9 cellular contexts compared by ENCODE assay signal in genomic region chr10:84214612-84215235, GRCh38. TPM values are rescaled to one million over a fixed set of nuclear protein-coding genes. Genes with fewer than 3 reads are reported as not detected.
DNase-seq lines count a peak whose midpoint lies in the region; ATAC-seq and TF ChIP-seq lines count a peak whose summit lies in the region.
"Had no signal": no experiment of that assay in that cellular context is flagged by ENCODE, and none has a peak within 500 bp of the region (broad histone marks: within the 10 kb centered on the region; RNA-seq: fewer than 3 reads in every experiment).

No MANE protein-coding gene starts in this region.

- WGBS in upper lobe of left lung, 2 donors, result 47 to 64% methylated on average over 12 of the region's 12 CpGs

- H3K9me3 ChIP-seq in cardiac muscle cell (ENCODE audit: low read depth) (no peaks in the 10 kb centered on the region), upper lobe of left lung (no peaks in the 10 kb centered on the region)

- no peaks in the 10 kb centered on the region for H3K36me3 Mint-ChIP-seq in activated B cell treated with CpG ODN at 0.5 μM for 24 hours (ENCODE audit: low read depth)

- intact Hi-C loops in activated B cell treated with CpG ODN at 0.5 μM for 24 hours (cut with micrococcal nuclease), result loop anchor here (2.0 kb wide), 1 partner anchor 66 kb away; no protein-coding TSS in a partner anchor

- POLR2A ChIA-PET in activated B cell treated with CpG ODN at 0.5 μM for 24 hours (lab: Charles Lee), result no interaction called here

- H3K27ac ChIP-seq in cardiac muscle cell, result no peak overlapping the region
- no peak overlapping the region for H3K27ac ChIP-seq in upper lobe of left lung

- H3K27me3 ChIP-seq in cardiac muscle cell (no peaks in the 10 kb centered on the region), upper lobe of left lung (no peaks in the 10 kb centered on the region)

- H3K27ac Mint-ChIP-seq in activated B cell treated with CpG ODN at 0.5 μM for 24 hours, result no peak overlapping the region
- H3K27ac Mint-ChIP-seq in stimulated activated naive CD8-positive, alpha-beta T cell treated with anti-CD3 and anti-CD28 coated beads, Interleukin-15, amount 100 ng/mL, for 72 hours, result no peak overlapping the region

- H3K4me3 ChIP-seq in GM12864 (ENCODE audit: low read depth, low read length) (no peak overlapping the region), cardiac muscle cell (no peak overlapping the region), upper lobe of left lung (no peak overlapping the region)

- CTCF ChIA-PET in activated B cell treated with CpG ODN at 0.5 μM for 24 hours (lab: Charles Lee), result interaction anchor here (1.3 to 2.1 kb wide), 2 partner anchors 26 to 66 kb away, joined by 3 to 20 read pairs; no protein-coding TSS in a partner anchor

- TF ChIP-seq POLR2A in upper lobe of left lung (IDR thresholded peaks at IDR 0.05), result no peak

- H3K4me3 Mint-ChIP-seq in activated B cell treated with CpG ODN at 0.5 μM for 24 hours, result no peak overlapping the region
- H3K4me3 Mint-ChIP-seq in stimulated activated naive CD8-positive, alpha-beta T cell treated with anti-CD3 and anti-CD28 coated beads, Interleukin-15, amount 100 ng/mL, for 72 hours, result no peak overlapping the region

- TF ChIP-seq CTCF in GM12864 (IDR thresholded peaks at IDR 0.05; ENCODE audit: low read depth, low read length, missing control alignments) (peak; percentile 77), activated B cell treated with CpG ODN at 0.5 μM for 24 hours (IDR thresholded peaks at IDR 0.05) (no peak), cardiac muscle cell (IDR thresholded peaks at IDR 0.05; ENCODE audit: low read depth, low read length) (peak; percentile 41), upper lobe of left lung (IDR thresholded peaks at IDR 0.05) (peak in 2 of 6 experiments; percentile 18 to 34)

- peaks cover 5% of the 10 kb centered on the region for H3K9me3 Mint-ChIP-seq in activated B cell treated with CpG ODN at 0.5 μM for 24 hours
- peaks cover 6 to 8% of the 10 kb centered on the region in 2 donors for H3K9me3 Mint-ChIP-seq in stimulated activated naive CD8-positive, alpha-beta T cell treated with anti-CD3 and anti-CD28 coated beads, Interleukin-15, amount 100 ng/mL, for 72 hours

- H3K36me3 ChIP-seq in cardiac muscle cell, result no peaks in the 10 kb centered on the region
- H3K36me3 ChIP-seq in upper lobe of left lung, result no peaks in the 10 kb centered on the region

- H3K4me1 ChIP-seq in cardiac muscle cell (ENCODE audit: low read depth) (no peaks in the 10 kb centered on the region), upper lobe of left lung (no peaks in the 10 kb centered on the region)

- peaks cover 1% of the 10 kb centered on the region for H3K27me3 Mint-ChIP-seq in activated B cell treated with CpG ODN at 0.5 μM for 24 hours
- no peaks in the 10 kb centered on the region for H3K27me3 Mint-ChIP-seq in stimulated activated naive CD8-positive, alpha-beta T cell treated with anti-CD3 and anti-CD28 coated beads, Interleukin-15, amount 100 ng/mL, for 72 hours

- ATAC-seq in GM19468 (IDR thresholded peaks at IDR 0.05; ENCODE audit: extremely low read depth, unreplicated experiment), result peak; percentile 78
- ATAC-seq in HG03460 (IDR thresholded peaks at IDR 0.05; ENCODE audit: unreplicated experiment), result peak; percentile 79
- peak; percentile 60 for ATAC-seq in activated B cell treated with CpG ODN at 0.5 μM for 24 hours (ENCODE audit: low read depth)
- peak; percentile 71 for ATAC-seq in stimulated activated naive CD8-positive, alpha-beta T cell treated with anti-CD3 and anti-CD28 coated beads, Interleukin-15, amount 100 ng/mL, for 72 hours
- no peak for ATAC-seq in upper lobe of left lung (ENCODE audit: low FRiP score in 2 of 2)

- no peak for DNase-seq in GM12864 (ENCODE audit: low read depth)
- DNase-seq in activated B cell treated with CpG ODN at 0.5 μM for 24 hours, result no peak
- peak in 1 of 2 donors; percentile 6 for DNase-seq in cardiac muscle cell (ENCODE audit: low read depth in 1 of 2, low spot score in 1 of 2)
- peak; percentile 36 to 46 for DNase-seq in stimulated activated naive CD8-positive, alpha-beta T cell treated with anti-CD3 and anti-CD28 coated beads, Interleukin-15, amount 100 ng/mL, for 72 hours
- no peak for DNase-seq in upper lobe of left lung
- DNase-seq in amniotic stem cell (lab: John Stamatoyannopoulos, UW), result no peak

- no peaks in the 10 kb centered on the region for H3K4me1 Mint-ChIP-seq in activated B cell treated with CpG ODN at 0.5 μM for 24 hours
- no peaks in the 10 kb centered on the region for H3K4me1 Mint-ChIP-seq in stimulated activated naive CD8-positive, alpha-beta T cell treated with anti-CD3 and anti-CD28 coated beads, Interleukin-15, amount 100 ng/mL, for 72 hours

- no peak for TF ChIP-seq EP300 in upper lobe of left lung (IDR thresholded peaks at IDR 0.05)

RNA-seq across cellular contexts. Expression of gene LRIT2, which starts 10.6 kb away (rescaled TPM):
- total RNA-seq in activated B cell treated with CpG ODN at 0.5 μM for 24 hours (not detected in 2 replicates), cardiac muscle cell (not detected in 2 replicates), upper lobe of left lung (not detected)
- not detected in 2 replicates for polyA plus RNA-seq in cardiac muscle cell
- total RNA-seq: mononuclear cell had no signal

RNA-seq across cellular contexts. Expression of gene CDHR1, which starts 20.4 kb away (rescaled TPM):
- total RNA-seq in activated B cell treated with CpG ODN at 0.5 μM for 24 hours (2.8 and 3.7 TPM in 2 replicates), cardiac muscle cell (0.12 and 0.18 TPM in 2 replicates), upper lobe of left lung (under 1 TPM in 4 of 6 donors, not detected in 2; 0.30 to 0.46 (median 0.33) TPM)
- polyA plus RNA-seq in cardiac muscle cell, result 0.59 and 0.72 TPM in 2 replicates

RNA-seq across cellular contexts. Expression of gene LRIT1, which starts 26.6 kb away (rescaled TPM):
- total RNA-seq in activated B cell treated with CpG ODN at 0.5 μM for 24 hours, result not detected in 2 replicates
- not detected in 2 replicates for total RNA-seq in cardiac muscle cell
- polyA plus RNA-seq in cardiac muscle cell, result not detected in 2 replicates
- not detected for total RNA-seq in upper lobe of left lung
- total RNA-seq: mononuclear cell had no signal

RNA-seq across cellular contexts. Expression of gene RGR, which starts 30.1 kb away (rescaled TPM):
- not detected in 2 replicates for total RNA-seq in activated B cell treated with CpG ODN at 0.5 μM for 24 hours
- not detected in 2 replicates for total RNA-seq in cardiac muscle cell
- polyA plus RNA-seq in cardiac muscle cell, result not detected in 2 replicates
- 10 to 100 TPM in 1 of 6 donors, under 1 TPM in 2, not detected in 3; 0.49 to 14.7 (median 0.91) TPM for total RNA-seq in upper lobe of left lung
- total RNA-seq: mononuclear cell had no signal

RNA-seq across cellular contexts. Expression of gene GPR15LG, which starts 41.1 kb away (rescaled TPM):
- not detected in 2 replicates for total RNA-seq in activated B cell treated with CpG ODN at 0.5 μM for 24 hours
- not detected in 2 replicates for total RNA-seq in cardiac muscle cell
- polyA plus RNA-seq in cardiac muscle cell, result not detected in 2 replicates
- total RNA-seq in upper lobe of left lung, result under 1 TPM in 1 of 6 donors, not detected in 5; 0.37 TPM
- total RNA-seq: mononuclear cell had no signal

Comparison
In these comparisons a context has a peak if more than half of its experiments do, and no peak if none do; other contexts are left out.
1. DNase-seq: peak in stimulated activated naive CD8-positive, alpha-beta T cell treated with anti-CD3 and anti-CD28 coated beads, Interleukin-15, amount 100 ng/mL, for 72 hours (2 of 2); none in GM12864 (single experiment), activated B cell treated with CpG ODN at 0.5 μM for 24 hours (single experiment), upper lobe of left lung (0 of 2) and amniotic stem cell (single experiment).
2. ATAC-seq: peak in GM19468 (single experiment), HG03460 (single experiment), activated B cell treated with CpG ODN at 0.5 μM for 24 hours (single experiment) and stimulated activated naive CD8-positive, alpha-beta T cell treated with anti-CD3 and anti-CD28 coated beads, Interleukin-15, amount 100 ng/mL, for 72 hours (single experiment); none in upper lobe of left lung (0 of 2).